Comparison of ENCODE assay signal across 22 cellular contexts in genomic region chr5:168562274-168562673, GRCh38. TPM values are rescaled to one million over a fixed set of nuclear protein-coding genes. Genes with fewer than 3 reads are reported as not detected.
"Had no signal": no experiment of that assay in that cellular context is flagged by ENCODE, and none has a peak within 500 bp of the region (broad histone marks: within the 10 kb centered on the region; RNA-seq: fewer than 3 reads in every experiment).

No MANE protein-coding gene starts in this region.

- H3K4me3 Mint-ChIP-seq: activated CD4-positive, alpha-beta memory T cell treated with anti-CD3 and anti-CD28 coated beads, Interleukin-2, amount 10 ng/mL, durations not matched to agents 7 days and 5 days; activated CD8-positive, alpha-beta memory T cell treated with anti-CD3 and anti-CD28 coated beads, Interleukin-2, amount 10 ng/mL, durations not matched to agents 7 days and 5 days; activated naive CD8-positive, alpha-beta T cell treated with anti-CD3 and anti-CD28 coated beads for 36 hours; effector memory CD8-positive, alpha-beta T cell; mesothelial cell of epicardium; naive B cell had no signal

- H3K4me1 Mint-ChIP-seq: activated CD4-positive, alpha-beta memory T cell treated with anti-CD3 and anti-CD28 coated beads, Interleukin-2, amount 10 ng/mL, durations not matched to agents 7 days and 5 days; mesothelial cell of epicardium had no signal

- H3K4me3 ChIP-seq: adrenal gland, ascending aorta, gastroesophageal sphincter, left ventricle myocardium inferior, tibial nerve had no signal

- ATAC-seq: activated CD8-positive, alpha-beta memory T cell treated with anti-CD3 and anti-CD28 coated beads, Interleukin-2, amount 10 ng/mL, durations not matched to agents 7 days and 5 days; effector memory CD8-positive, alpha-beta T cell; gastroesophageal sphincter; right cardiac atrium had no signal

- H3K9me3 ChIP-seq: adrenal gland, ascending aorta, gastroesophageal sphincter, left ventricle myocardium inferior, tibial nerve had no signal

- H3K4me1 ChIP-seq: ascending aorta had no signal

- H3K9me3 Mint-ChIP-seq: activated CD4-positive, alpha-beta memory T cell treated with anti-CD3 and anti-CD28 coated beads, Interleukin-2, amount 10 ng/mL, durations not matched to agents 7 days and 5 days; activated naive CD8-positive, alpha-beta T cell treated with anti-CD3 and anti-CD28 coated beads for 36 hours; effector memory CD8-positive, alpha-beta T cell; mesothelial cell of epicardium; naive B cell had no signal

- H3K27ac ChIP-seq: ascending aorta, brain microvascular endothelial cell, gastroesophageal sphincter, left ventricle myocardium inferior, tibial nerve had no signal

- H3K27me3 Mint-ChIP-seq: activated CD4-positive, alpha-beta memory T cell treated with anti-CD3 and anti-CD28 coated beads, Interleukin-2, amount 10 ng/mL, durations not matched to agents 7 days and 5 days; activated CD8-positive, alpha-beta memory T cell treated with anti-CD3 and anti-CD28 coated beads, Interleukin-2, amount 10 ng/mL, durations not matched to agents 7 days and 5 days; activated naive CD8-positive, alpha-beta T cell treated with anti-CD3 and anti-CD28 coated beads for 36 hours; effector memory CD8-positive, alpha-beta T cell; naive B cell had no signal

- H3K27me3 ChIP-seq: adrenal gland, ascending aorta, brain microvascular endothelial cell, gastroesophageal sphincter, tibial nerve had no signal

- DNase-seq: activated CD4-positive, alpha-beta memory T cell treated with anti-CD3 and anti-CD28 coated beads, Interleukin-2, amount 10 ng/mL, durations not matched to agents 7 days and 5 days; activated CD4-positive, alpha-beta T cell treated with anti-CD3 and anti-CD28 coated beads for 48 hours; activated CD8-positive, alpha-beta memory T cell treated with anti-CD3 and anti-CD28 coated beads, Interleukin-2, amount 10 ng/mL, durations not matched to agents 7 days and 5 days; activated naive CD4-positive, alpha-beta T cell; activated naive CD8-positive, alpha-beta T cell treated with anti-CD3 and anti-CD28 coated beads for 36 hours; activated T-cell treated with anti-CD3 and anti-CD28 coated beads, Interleukin-2, amount 50 U/mL, for 48 hours; adrenal gland; brain microvascular endothelial cell; cortex of kidney; effector memory CD8-positive, alpha-beta T cell; head of caudate nucleus; kidney glomerular epithelial cell; left ventricle myocardium inferior; naive B cell; right cardiac atrium; stimulated activated CD4-positive, alpha-beta T cell treated with anti-CD3 and anti-CD28 coated beads, Interleukin-2, amount 100 ng/mL, for 48 hours; stimulated activated naive CD4-positive, alpha-beta T cell treated with Interleukin-2 at 50 U/mL for 16 hours had no signal

- H3K27ac Mint-ChIP-seq: activated CD4-positive, alpha-beta memory T cell treated with anti-CD3 and anti-CD28 coated beads, Interleukin-2, amount 10 ng/mL, durations not matched to agents 7 days and 5 days; activated CD8-positive, alpha-beta memory T cell treated with anti-CD3 and anti-CD28 coated beads, Interleukin-2, amount 10 ng/mL, durations not matched to agents 7 days and 5 days; activated naive CD8-positive, alpha-beta T cell treated with anti-CD3 and anti-CD28 coated beads for 36 hours; mesothelial cell of epicardium had no signal

RNA-seq across cellular contexts. Expression of gene FBLL1, which starts 33.2 kb away (rescaled TPM):
- total RNA-seq: activated CD8-positive, alpha-beta memory T cell treated with anti-CD3 and anti-CD28 coated beads, Interleukin-2, amount 10 ng/mL, durations not matched to agents 7 days and 5 days; ascending aorta; left ventricle myocardium inferior; right cardiac atrium; T-helper 1 cell treated with Interleukin-12 subunit alpha and Interleukin-12 subunit beta and Interleukin-4 antibody, amounts not matched to agents 30 ng/mL and 1 ng/mL, for 36 hours; tibial nerve had no signal
